Comparison of ENCODE assay signal across 16 cellular contexts in genomic region chr22:47783433-47784366, GRCh38.
DNase-seq lines count a peak whose midpoint lies in the region; ATAC-seq and TF ChIP-seq lines count a peak whose summit lies in the region.
"Had no signal": no experiment of that assay in that cellular context is flagged by ENCODE, and none has a peak within 500 bp of the region (broad histone marks: within the 10 kb centered on the region; RNA-seq: fewer than 3 reads in every experiment).

No MANE protein-coding gene starts in this region.

- H3K9me2 ChIP-seq in GM23338 (ENCODE audit: insufficient read depth): no peaks in the 10 kb centered on the region

- H3F3A ChIP-seq in GM23338 (replicated peaks; ENCODE audit: low read depth): no peaks in the 10 kb centered on the region

- H3K36me3 Mint-ChIP-seq in GM23338 (ENCODE audit: low read depth) (no peaks in the 10 kb centered on the region; the same call in 1 of the 3 replicates), chondrocyte (ENCODE audit: low read depth) (no peaks in the 10 kb centered on the region)
- H3K36me3 Mint-ChIP-seq in activated naive CD4-positive, alpha-beta T cell treated with anti-CD3 and anti-CD28 coated beads for 36 hours (ENCODE audit: low read depth): no peaks in the 10 kb centered on the region
- H3K36me3 Mint-ChIP-seq: CD4-positive, CD25-positive, alpha-beta regulatory T cell had no signal

- CTCF ChIA-PET in activated naive CD4-positive, alpha-beta T cell treated with anti-CD3 and anti-CD28 coated beads for 36 hours (lab: Charles Lee): no interaction called here

- intact Hi-C loops in activated naive CD4-positive, alpha-beta T cell treated with anti-CD3 and anti-CD28 coated beads for 36 hours (cut with micrococcal nuclease): no loop called here

- no peak overlapping the region for H2BK120ac ChIP-seq in mesendoderm (ENCODE audit: low read depth, low read length)

- no peak overlapping the region for H4K5ac ChIP-seq in mesendoderm (ENCODE audit: low read length)

- H3K4me2 ChIP-seq in GM23338 (no peak overlapping the region), mesendoderm (ENCODE audit: low read length) (no peak overlapping the region)

- H3K18ac ChIP-seq in mesendoderm (ENCODE audit: low read length): no peak overlapping the region

- no peaks in the 10 kb centered on the region; the same call in 1 of the 3 replicates for H3K4me1 Mint-ChIP-seq in GM23338
- H3K4me1 Mint-ChIP-seq in chondrocyte (ENCODE audit: low read depth): no peaks in the 10 kb centered on the region
- H3K4me1 Mint-ChIP-seq in activated naive CD4-positive, alpha-beta T cell treated with anti-CD3 and anti-CD28 coated beads for 36 hours (ENCODE audit: low read depth): no peaks in the 10 kb centered on the region
- H3K4me1 Mint-ChIP-seq: CD4-positive, CD25-positive, alpha-beta regulatory T cell had no signal

- peak overlapping the region; percentile 54 for H3K56ac ChIP-seq in mesendoderm (ENCODE audit: low read length)

- H3K4me3 Mint-ChIP-seq in GM23338: no peak overlapping the region
- H3K4me3 Mint-ChIP-seq in chondrocyte (ENCODE audit: unreplicated experiment): no peak overlapping the region
- H3K4me3 Mint-ChIP-seq in activated naive CD4-positive, alpha-beta T cell treated with anti-CD3 and anti-CD28 coated beads for 36 hours: no peak overlapping the region
- H3K4me3 Mint-ChIP-seq: CD4-positive, CD25-positive, alpha-beta regulatory T cell had no signal

- no peak overlapping the region for H3K4me3 ChIP-seq in GM23338
- H3K4me3 ChIP-seq in mesendoderm (ENCODE audit: low read length): no peak overlapping the region
- H3K4me3 ChIP-seq: GM12878 had no signal

- H2AFZ ChIP-seq in GM23338: no peak overlapping the region

- DNase-seq in COLO668 (lab: John Stamatoyannopoulos, UW; ENCODE audit: unreplicated experiment) (peak; percentile 24), GM23338 (ENCODE audit: low spot score) (no peak), chondrocyte (ENCODE audit: low spot score) (peak; percentile 63), mesendoderm (peak; percentile 52), medulla oblongata (ENCODE audit: extremely low spot score) (no peak)
- DNase-seq in central memory CD4-positive, alpha-beta T cell: no peak
- no peak for DNase-seq in activated naive CD4-positive, alpha-beta T cell treated with anti-CD3 and anti-CD28 coated beads for 36 hours
- DNase-seq: ACHN; CD4-positive, CD25-positive, alpha-beta regulatory T cell; DMS79 treated with DMSO at 0.1 percent for 48 hours; GDM1; NCI-H187 treated with DMSO at 0.1 percent for 48 hours; NCI-H2171; NCI-H82 had no signal

- H4K8ac ChIP-seq in mesendoderm (ENCODE audit: low read depth, low read length): no peak overlapping the region

- H3K79me2 ChIP-seq in GM23338 (replicated peaks; ENCODE audit: insufficient read depth) (no peaks in the 10 kb centered on the region), mesendoderm (ENCODE audit: control insufficient read depth, insufficient read depth, low read length) (no peaks in the 10 kb centered on the region)

- no peaks in the 10 kb centered on the region for H4K20me1 ChIP-seq in GM23338 (replicated peaks; ENCODE audit: insufficient read depth)

- no peaks in the 10 kb centered on the region for H3K4me1 ChIP-seq in GM23338 (ENCODE audit: insufficient read depth)
- H3K4me1 ChIP-seq in mesendoderm (ENCODE audit: control insufficient read depth, low read depth, low read length): peaks cover 7% of the 10 kb centered on the region

- no peak overlapping the region for H3K4ac ChIP-seq in mesendoderm (ENCODE audit: low read depth, low read length)

- no CpG with 5 or more reads among the region's 20 CpGs for WGBS in mesendoderm (ENCODE audit: extremely low coverage, insufficient coverage, low lambda C conversion rate)

- H2AK5ac ChIP-seq in mesendoderm (ENCODE audit: low read length): no peak overlapping the region

- no peaks in the 10 kb centered on the region for H3K79me1 ChIP-seq in mesendoderm (ENCODE audit: low read length)

- ATAC-seq in GM23338 (peak; percentile 94), GM21447 (IDR thresholded peaks at IDR 0.05; ENCODE audit: unreplicated experiment) (no peak)
- ATAC-seq: GM12878 had no signal

- no peaks in the 10 kb centered on the region; the same call in 1 of the 2 replicates for H3K36me3 ChIP-seq in GM23338 (ENCODE audit: insufficient read depth)
- H3K36me3 ChIP-seq in mesendoderm (ENCODE audit: control insufficient read depth, insufficient read depth, low read length): no peaks in the 10 kb centered on the region

- H3K27ac ChIP-seq in GM23338 (ENCODE audit: low read depth): no peak overlapping the region
- H3K27ac ChIP-seq in mesendoderm (ENCODE audit: low read depth, low read length): no peak overlapping the region

- TF ChIP-seq CTCF in GM23338 (conservative IDR thresholded peaks at IDR 0.05; ENCODE audit: low read depth in 2 of 2): no peak
- TF ChIP-seq CTCF in chondrocyte (IDR thresholded peaks at IDR 0.05): no peak

- H3K27me3 ChIP-seq in GM23338 (ENCODE audit: insufficient read depth): no peaks in the 10 kb centered on the region
- no peaks in the 10 kb centered on the region for H3K27me3 ChIP-seq in mesendoderm (ENCODE audit: insufficient read depth, low read length, poor library complexity)

- no peak overlapping the region for H3K9ac ChIP-seq in mesendoderm (ENCODE audit: low read length)

- H2BK5ac ChIP-seq in mesendoderm (ENCODE audit: low read length): peak overlapping the region; percentile 12

- H3K9me3 Mint-ChIP-seq in GM23338 (peaks cover 15% of the 10 kb centered on the region), chondrocyte (ENCODE audit: low read depth) (peaks cover 12% of the 10 kb centered on the region)
- peaks cover 3% of the 10 kb centered on the region for H3K9me3 Mint-ChIP-seq in activated naive CD4-positive, alpha-beta T cell treated with anti-CD3 and anti-CD28 coated beads for 36 hours

- no peak overlapping the region for H2BK15ac ChIP-seq in mesendoderm (replicated peaks; ENCODE audit: low read depth)

- H3K27ac Mint-ChIP-seq in GM23338 (no peak overlapping the region), chondrocyte (ENCODE audit: unreplicated experiment) (no peak overlapping the region)
- no peak overlapping the region for H3K27ac Mint-ChIP-seq in activated naive CD4-positive, alpha-beta T cell treated with anti-CD3 and anti-CD28 coated beads for 36 hours
- H3K27ac Mint-ChIP-seq: CD4-positive, CD25-positive, alpha-beta regulatory T cell had no signal

- peaks cover 12% of the 10 kb centered on the region for H3K27me3 Mint-ChIP-seq in GM23338 (ENCODE audit: insufficient read depth, low read depth, poor library complexity)
- H3K27me3 Mint-ChIP-seq in chondrocyte (ENCODE audit: low read depth): peaks cover 5% of the 10 kb centered on the region
- H3K27me3 Mint-ChIP-seq in activated naive CD4-positive, alpha-beta T cell treated with anti-CD3 and anti-CD28 coated beads for 36 hours (ENCODE audit: low read depth): peaks cover 16% of the 10 kb centered on the region

- no peak overlapping the region for H3K23ac ChIP-seq in mesendoderm (ENCODE audit: low read length)

TF ChIP-seq in GM23338, 12 proteins besides CTCF, POLR2A, EP300 and RAD21 (continues in another document):
- TF ChIP-seq ZNF114 (CRISPR knock-in tag; IDR thresholded peaks at IDR 0.05) (no peak), STAT1 (IDR thresholded peaks at IDR 0.05; ENCODE audit: unreplicated experiment) (no peak), REST (IDR thresholded peaks at IDR 0.05; ENCODE audit: unreplicated experiment) (no peak), NANOG (IDR thresholded peaks at IDR 0.05; ENCODE audit: borderline replicate concordance) (no peak), CREB1 (CRISPR knock-in tag; IDR thresholded peaks at IDR 0.05; ENCODE audit: low read depth) (no peak)

Comparison
In these comparisons a context has a peak if more than half of its experiments do, and no peak if none do; other contexts are left out.
1. DNase-seq: peak in COLO668 (single experiment), chondrocyte (single experiment) and mesendoderm (single experiment); none in GM23338 (single experiment), central memory CD4-positive, alpha-beta T cell (single experiment), medulla oblongata (single experiment) and activated naive CD4-positive, alpha-beta T cell treated with anti-CD3 and anti-CD28 coated beads for 36 hours (single experiment).